ENCODE assay signal across 8 cellular contexts in genomic region chrX:53224860-53225797, GRCh38. TPM values are rescaled to one million over a fixed set of nuclear protein-coding genes. Genes with fewer than 3 reads are reported as not detected.
DNase-seq lines count a peak whose midpoint lies in the region; ATAC-seq, FAIRE-seq and TF ChIP-seq lines count a peak whose summit lies in the region.

Gene KDM5C (minus strand): TSS chrX:53225207. CDS start chrX:53224889, 318 bp downstream.

- no peaks in the 10 kb centered on the region for H3F3A ChIP-seq in smooth muscle cell (ENCODE audit: low read depth)

- CTCF ChIA-PET in mammary epithelial cell (lab: Charles Lee; ENCODE audit: low non-redundant PET): interaction anchor here (0.5 kb wide), 1 partner anchor 1768 kb away, joined by 4 read pairs; no protein-coding TSS in a partner anchor

- ATAC-seq in GM18867 (IDR thresholded peaks at IDR 0.05; ENCODE audit: unreplicated experiment) (peak; percentile 82), HG03108 (IDR thresholded peaks at IDR 0.05; ENCODE audit: unreplicated experiment) (peak; percentile 77)

- peak within 1 kb of the TSS; percentile 94 for H3K4me3 ChIP-seq in WERI-Rb-1 (ENCODE audit: low read depth, low read length)
- H3K4me3 ChIP-seq in mammary epithelial cell (replicated peaks in 1 of 3; ENCODE audit: insufficient read depth in 1 of 3, low read depth in 2 of 3, low read length in 3 of 3): peak within 1 kb of the TSS; percentile 84 to 92 (median 86)
- H3K4me3 ChIP-seq in smooth muscle cell: peak within 1 kb of the TSS; percentile 92

- BruUV-seq in mammary epithelial cell (replicated peaks; lab: Mats Ljungman, UMichigan): TSS peak; percentile 69

- peak within 1 kb of the TSS; percentile 99 for H2AFZ ChIP-seq in mammary epithelial cell (ENCODE audit: low read depth, low read length)
- H2AFZ ChIP-seq in smooth muscle cell (ENCODE audit: low read depth): peak within 1 kb of the TSS; percentile 87

- H3K9me3 ChIP-seq in WERI-Rb-1 (ENCODE audit: severe bottlenecking): no peaks in the 10 kb centered on the region
- no peaks in the 10 kb centered on the region for H3K9me3 ChIP-seq in mammary epithelial cell (replicated peaks; ENCODE audit: insufficient read depth, low read length)
- H3K9me3 ChIP-seq in smooth muscle cell (replicated peaks; ENCODE audit: low read depth): no peaks in the 10 kb centered on the region

- dilution Hi-C loops in mammary epithelial cell (cut with HindIII; ENCODE audit: low sequenced_read_pairs): no loop called here

- peaks cover 27% of the 10 kb centered on the region for H3K4me1 ChIP-seq in mammary epithelial cell (ENCODE audit: insufficient read depth, low read length)
- H3K4me1 ChIP-seq in smooth muscle cell (ENCODE audit: low read depth): peaks cover 17% of the 10 kb centered on the region

- DNase-seq in NCI-H2227 (lab: John Stamatoyannopoulos, UW; ENCODE audit: unreplicated experiment): peak; percentile 97
- peak; percentile 95 for DNase-seq in WERI-Rb-1
- peak; percentile 90 for DNase-seq in mammary epithelial cell
- DNase-seq in iPS-NIHi11 (ENCODE audit: low spot score): peak; percentile 92
- DNase-seq in smooth muscle cell (lab: John Stamatoyannopoulos, UW; ENCODE audit: unreplicated experiment): peak; percentile 83

- peak; percentile 41 for FAIRE-seq in A204.1 (lab: Jason Lieb, UNC)

- TF ChIP-seq CTCF in WERI-Rb-1 (IDR thresholded peaks at IDR 0.05; ENCODE audit: low read depth, low read length): no peak
- no peak for TF ChIP-seq CTCF in mammary epithelial cell (conservative IDR thresholded peaks at IDR 0.05 in 1 of 2, IDR thresholded peaks at IDR 0.05 in 1 of 2; ENCODE audit: extremely low read depth in 1 of 2, insufficient read depth in 1 of 2, low read depth in 1 of 2, low read length in 2 of 2)
- no peak for TF ChIP-seq CTCF in smooth muscle cell (IDR thresholded peaks at IDR 0.05; ENCODE audit: borderline replicate concordance, insufficient read depth, poor library complexity, severe bottlenecking)

- H4K20me1 ChIP-seq in mammary epithelial cell (ENCODE audit: insufficient read depth, low read length) (peaks cover 12% of the 10 kb centered on the region), smooth muscle cell (ENCODE audit: low read depth) (peaks cover 40% of the 10 kb centered on the region)

- peaks cover 1% of the 10 kb centered on the region for H3K27me3 ChIP-seq in WERI-Rb-1 (ENCODE audit: insufficient read depth, low read depth, severe bottlenecking)
- H3K27me3 ChIP-seq in mammary epithelial cell (ENCODE audit: insufficient read depth, low read length): no peaks in the 10 kb centered on the region
- no peaks in the 10 kb centered on the region for H3K27me3 ChIP-seq in smooth muscle cell (ENCODE audit: low read depth)

- H3K27ac ChIP-seq in WERI-Rb-1 (peak within 1 kb of the TSS; percentile 100), mammary epithelial cell (ENCODE audit: insufficient read depth, low read depth, low read length) (peak within 1 kb of the TSS; percentile 97), smooth muscle cell (ENCODE audit: low read depth) (peak within 1 kb of the TSS; percentile 97)

- intact Hi-C loops in mammary epithelial cell (cut with micrococcal nuclease): loop anchor here (1.0 to 5.0 kb wide), 4 partner anchors 40 to 153 kb away; partner anchors contain the start of gene KANTR

- H3K4me2 ChIP-seq in mammary epithelial cell (ENCODE audit: insufficient read depth, low read depth, low read length) (peak within 1 kb of the TSS; percentile 90), smooth muscle cell (peak within 1 kb of the TSS; percentile 85)

- H3K79me2 ChIP-seq in mammary epithelial cell (ENCODE audit: insufficient read depth, low read length): peaks cover 49% of the 10 kb centered on the region
- H3K79me2 ChIP-seq in smooth muscle cell (ENCODE audit: low read depth): peaks cover 48% of the 10 kb centered on the region

- in situ Hi-C loops in mammary epithelial cell (cut with MboI; ENCODE audit: low sequenced_read_pairs in 2 of 2): no loop called here

- H3K36me3 ChIP-seq in WERI-Rb-1 (peaks cover 32% of the 10 kb centered on the region), mammary epithelial cell (ENCODE audit: insufficient read depth, low read length) (peaks cover 2% of the 10 kb centered on the region), smooth muscle cell (ENCODE audit: low read depth) (no peaks in the 10 kb centered on the region)

- WGBS in mammary epithelial cell (ENCODE audit: low coverage, missing lambda C conversion rate): under 1% methylated on average over 56 of the region's 67 CpGs
- under 1% methylated on average over 59 of the region's 67 CpGs for WGBS in smooth muscle cell (ENCODE audit: low lambda C conversion rate)

- H3K9ac ChIP-seq in mammary epithelial cell (ENCODE audit: insufficient read depth, low read length) (peak within 1 kb of the TSS; percentile 92), smooth muscle cell (ENCODE audit: low read depth) (peak within 1 kb of the TSS; percentile 99)

RNA-seq across cellular contexts. Expression of gene KDM5C, which starts in this region (rescaled TPM):
- total RNA-seq in mammary epithelial cell (100 to 1,000 TPM; 106 to 125 TPM), smooth muscle cell (183 and 191 TPM in 2 replicates)
- polyA plus RNA-seq in mammary epithelial cell (40.2 TPM), smooth muscle cell (78.7 and 80.2 TPM in 2 replicates)
- 90.0 TPM for polyA minus RNA-seq in mammary epithelial cell

Comparison
In these comparisons a context has a peak if more than half of its experiments do, and no peak if none do; other contexts are left out.
1. Peak in every context shown above with its lines: DNase-seq, ATAC-seq, H3K4me3 ChIP-seq and H3K27ac ChIP-seq.